17 cellular contexts compared by ENCODE assay signal in genomic region chr6:32459781-32460424, GRCh38. TPM values are rescaled to one million over a fixed set of nuclear protein-coding genes. Genes with fewer than 3 reads are reported as not detected.
DNase-seq lines count a peak whose midpoint lies in the region; ATAC-seq, FAIRE-seq and TF ChIP-seq lines count a peak whose summit lies in the region.
"Had no signal": no experiment of that assay in that cellular context is flagged by ENCODE, and none has a peak within 500 bp of the region (broad histone marks: within the 10 kb centered on the region; RNA-seq: fewer than 3 reads in every experiment).

No MANE protein-coding gene starts in this region.

- H3K27me3 ChIP-seq in GM12878 (replicated peaks in 1 of 2; ENCODE audit: control insufficient read depth in 2 of 2, insufficient read depth in 2 of 2, low read length in 1 of 2) (no peaks in the 10 kb centered on the region), muscle layer of colon (ENCODE audit: control insufficient read depth in 1 of 2, insufficient read depth in 2 of 2, low read length in 2 of 2) (peaks cover 0 to 9% of the 10 kb centered on the region in 2 donors), BE2C (peaks cover 21% of the 10 kb centered on the region)
- H3K27me3 ChIP-seq: SJCRH30 had no signal

- TF ChIP-seq POLR2A in GM12878 (IDR thresholded peaks at IDR 0.05; ENCODE audit: low read depth, low read length), result no peak

- no peaks in the 10 kb centered on the region for H3K79me2 ChIP-seq in GM12878 (ENCODE audit: control insufficient read depth, insufficient read depth, low read length)

- TF ChIP-seq RAD21 in GM12878 (IDR thresholded peaks at IDR 0.05; ENCODE audit: insufficient read depth, low read depth, low read length), result no peak

- no peak overlapping the region for H3K9ac ChIP-seq in GM12878 (ENCODE audit: control insufficient read depth, insufficient read depth, low read length)
- no peak overlapping the region for H3K9ac ChIP-seq in muscle layer of colon (ENCODE audit: low read length)

- H2AFZ ChIP-seq in GM12878 (ENCODE audit: control insufficient read depth, low read depth, low read length), result peak overlapping the region; percentile 61; the same call in 1 of the 2 replicates

- DNase-seq in AG04449 (ENCODE audit: low read depth, low spot score) (no peak), GM12878 (ENCODE audit: low read depth, low spot score) (no peak), BE2C (no peak), KG1 (lab: John Stamatoyannopoulos, UW) (no peak), HUDEP-2 (lab: John Stamatoyannopoulos, UW; ENCODE audit: unreplicated experiment in 76 of 76) (no peak)
- no peak for DNase-seq in activated effector memory CD4-positive, alpha-beta T cell treated with Interleukin-2 at 50 U/mL for 16 hours
- DNase-seq: activated gamma-delta T cell treated with Interleukin-2 at 50 U/mL for 16 hours, islet precursor cell, KBM-7, SJCRH30 had no signal

- 21% methylated on average over 29 of the region's 29 CpGs for WGBS in GM12878 (ENCODE audit: insufficient coverage, insufficient replicate concordance, low lambda C conversion rate, missing lambda C conversion rate)

- CTCF ChIA-PET in AG04449 (lab: Yijun Ruan, JAX), result no interaction called here
- CTCF ChIA-PET in GM12878 (lab: Yijun Ruan, JAX), result interaction anchor here (0.6 to 5.5 kb wide), 18 partner anchors 10 to 326 kb away, joined by 3 to 47 read pairs (median 4); no protein-coding TSS in a partner anchor

- H3K9me3 ChIP-seq in GM12878 (replicated peaks; ENCODE audit: control insufficient read depth, insufficient read depth, low read length), result no peaks in the 10 kb centered on the region; the same call in 1 of the 3 replicates
- no peaks in the 10 kb centered on the region for H3K9me3 ChIP-seq in muscle layer of colon (ENCODE audit: low read length)
- H3K9me3 ChIP-seq in BE2C, result no peaks in the 10 kb centered on the region
- H3K9me3 ChIP-seq: HAP-1, SJCRH30 had no signal

- H3K4me3 ChIP-seq in AG04449 (ENCODE audit: low read depth, low read length) (peak overlapping the region; percentile 32), GM08714 (ENCODE audit: low read length) (peak overlapping the region; percentile 24; the same call in 1 of the 2 replicates), GM12878 (peak overlapping the region; percentile 21; the same call in 1 of the 2 replicates), muscle layer of colon (ENCODE audit: low read depth in 1 of 2, low read length in 2 of 2) (peak overlapping the region; percentile 31 to 68), BE2C (ENCODE audit: low read depth, low read length) (no peak overlapping the region)
- H3K4me3 ChIP-seq: HAP-1, SJCRH30 had no signal

- ATAC-seq in GM12878, result no peak
- ATAC-seq: activated CD4-positive, CD25-positive, alpha-beta regulatory T cell treated with anti-CD3 and anti-CD28 coated beads, Interleukin-2, amount 50 U/mL, for 24 hours had no signal

- H4K20me1 ChIP-seq in GM12878 (ENCODE audit: control insufficient read depth, insufficient read depth), result no peaks in the 10 kb centered on the region

- H3K4me1 ChIP-seq in GM12878 (ENCODE audit: control insufficient read depth, insufficient read depth, low read length) (peaks cover 6% of the 10 kb centered on the region), muscle layer of colon (ENCODE audit: insufficient read depth, low read length) (no peaks in the 10 kb centered on the region), BE2C (no peaks in the 10 kb centered on the region)
- H3K4me1 ChIP-seq: HAP-1, SJCRH30 had no signal

- POLR2A ChIA-PET in AG04449 (lab: Yijun Ruan, JAX), result no interaction called here
- POLR2A ChIA-PET in GM12878 (lab: Charles Lee), result interaction anchor here (1.0 to 6.4 kb wide), 7 partner anchors 13 to 176 kb away, joined by 3 to 64 read pairs (median 3); no protein-coding TSS in a partner anchor

- TF ChIP-seq EP300 in GM12878 (IDR thresholded peaks at IDR 0.05; ENCODE audit: borderline replicate concordance in 1 of 2, control insufficient read depth in 1 of 2, low read depth in 2 of 2, low read length in 2 of 2), result no peak

- H3K4me2 ChIP-seq in GM12878 (ENCODE audit: control insufficient read depth, insufficient read depth), result peak overlapping the region; percentile 11

- BruUV-seq in GM12878 (replicated peaks; lab: Mats Ljungman, UMichigan), result no TSS peak

- FAIRE-seq in GM12878 (lab: Jason Lieb, UNC), result no peak

- RAD21 ChIA-PET in GM12878 (lab: Charles Lee; ENCODE audit: unreplicated experiment), result interaction anchor here (0.8 to 3.8 kb wide), 12 partner anchors 13 to 394 kb away, joined by 3 to 23 read pairs (median 4); partner anchors contain the start of genes HLA-DQB1, HLA-DRA, PSMB9 and TAP1

- intact Hi-C loops in GM12878 (cut with micrococcal nuclease; ENCODE audit: unreplicated experiment), result no loop called here

- in situ Hi-C loops in GM12878 (cut with MboI), result no loop called here

- no peak overlapping the region for H3K27ac ChIP-seq in GM12878 (ENCODE audit: control insufficient read depth, insufficient read depth)
- H3K27ac ChIP-seq in muscle layer of colon (ENCODE audit: low read depth, low read length), result no peak overlapping the region
- H3K27ac ChIP-seq: SJCRH30 had no signal

- H3K36me3 ChIP-seq in GM12878 (ENCODE audit: control insufficient read depth in 2 of 2, insufficient read depth in 2 of 2, low read length in 1 of 2), result no peaks in the 10 kb centered on the region
- H3K36me3 ChIP-seq in muscle layer of colon (ENCODE audit: insufficient read depth, low read length), result no peaks in the 10 kb centered on the region
- H3K36me3 ChIP-seq in BE2C, result no peaks in the 10 kb centered on the region
- H3K36me3 ChIP-seq: HAP-1, SJCRH30 had no signal

- SMC1A ChIA-PET in GM12878 (lab: Charles Lee; ENCODE audit: uncharacterized antibody, unreplicated experiment), result interaction anchor here (0.6 to 4.6 kb wide), 13 partner anchors 12 to 242 kb away, joined by 3 to 27 read pairs (median 4); partner anchors contain the start of genes HLA-DQA1 and HLA-DRA

- TF ChIP-seq CTCF in AG04449 (IDR thresholded peaks at IDR 0.05; ENCODE audit: insufficient read depth, low read length, missing control alignments) (no peak), GM12878 (IDR thresholded peaks at IDR 0.05 in 2 of 3, conservative IDR thresholded peaks at IDR 0.05 in 1 of 3; ENCODE audit: control insufficient read depth in 2 of 3, extremely low read depth in 1 of 3, insufficient read depth in 1 of 3, low read depth in 3 of 3, low read length in 3 of 3) (no peak), BE2C (IDR thresholded peaks at IDR 0.05; ENCODE audit: low read depth, low read length) (no peak)

TF ChIP-seq in GM12878, 131 proteins besides CTCF, POLR2A, EP300 and RAD21 (continues in another document):
- peak; percentile 85; the same call in 1 of the 2 replicates for TF ChIP-seq IKZF1 (conservative IDR thresholded peaks at IDR 0.05)

RNA-seq across cellular contexts. Expression of gene HLA-DRA, which starts 20.2 kb away (rescaled TPM):
- 1,287 and 1,330 TPM in 2 replicates for total RNA-seq in GM12878 (2013; cell fraction: nucleolus; rRNA removed)
- 2,559 and 2,863 TPM in 2 replicates for total RNA-seq in GM12878 (2014; rRNA removed)
- total RNA-seq in GM12878 (2014; rRNA removed; fragmentation: Illumina TruSeq; extraction: Trizol), result 2,824 and 2,869 TPM in 2 replicates
- 2,040 and 2,127 TPM in 2 replicates for total RNA-seq in GM12878 (2021)
- 4,381 TPM for polyA plus RNA-seq in GM12878 (2011; ENCODE audit: low read depth)
- polyA plus RNA-seq in GM12878 (2011; rRNA removed), result 6,832 and 7,093 TPM in 2 replicates
- polyA plus RNA-seq in GM12878 (2011; cell fraction: cytosol; rRNA removed), result 4,390 and 4,721 TPM in 2 replicates
- 1,234 and 2,181 TPM in 2 replicates for polyA plus RNA-seq in GM12878 (2011; cell fraction: nucleus; rRNA removed)
- 3,681 and 3,742 TPM in 2 replicates for polyA plus RNA-seq in GM12878 (2012)
- polyA plus RNA-seq in GM12878 (2014; fragmentation: Illumina TruSeq; extraction: Trizol), result 3,849 and 4,829 TPM in 2 replicates
- polyA plus RNA-seq in GM12878 (2014; fragmentation: Nextera tagmentation; extraction: Ambion mirVana), result 1,000 to 10,000 TPM; 4,131 to 6,024 TPM
- polyA plus RNA-seq in GM12878 (2014; rRNA removed), result 2,742 and 2,894 TPM in 2 replicates
- 1,000 to 10,000 TPM; 2,299 to 2,366 TPM for polyA plus RNA-seq in GM12878 (2016; fragmentation: Nextera tagmentation; extraction: Ambion mirVana)
- polyA minus RNA-seq in GM12878 (2011; rRNA and poly(A)+ RNA removed), result 2,520 and 2,732 TPM in 2 replicates
- polyA minus RNA-seq in GM12878 (2011; cell fraction: cytosol; rRNA and poly(A)+ RNA removed), result 587 and 631 TPM in 2 replicates
- 263 and 275 TPM in 2 replicates for polyA minus RNA-seq in GM12878 (2011; cell fraction: nucleus; rRNA and poly(A)+ RNA removed)
- polyA plus RNA-seq in BE2C (2012; ENCODE audit: insufficient read depth, insufficient read length, low read depth), result not detected
- total RNA-seq: osteocyte, SJCRH30 had no signal

RNA-seq across cellular contexts. Expression of gene BTNL2, which starts 52.9 kb away (rescaled TPM):
- total RNA-seq in GM12878 (2013; cell fraction: nucleolus; rRNA removed), result not detected in 2 replicates
- total RNA-seq in GM12878 (2014; rRNA removed) (0.11 TPM in 1 of 2 replicates, not detected in the other), GM12878 (2014; rRNA removed; fragmentation: Illumina TruSeq; extraction: Trizol) (not detected in 2 replicates), GM12878 (2021) (0.26 TPM in 1 of 2 replicates, not detected in the other)
- not detected for polyA plus RNA-seq in GM12878 (2011; ENCODE audit: low read depth)
- polyA plus RNA-seq in GM12878 (2011; rRNA removed) (0.20 TPM in 1 of 2 replicates, not detected in the other), GM12878 (2014; fragmentation: Illumina TruSeq; extraction: Trizol) (not detected in 2 replicates), GM12878 (2014; fragmentation: Nextera tagmentation; extraction: Ambion mirVana) (under 1 TPM in 1 of 2 experiments, not detected in 1; 0.29 TPM), GM12878 (2014; rRNA removed) (0.26 TPM in 1 of 2 replicates, not detected in the other), GM12878 (2016; fragmentation: Nextera tagmentation; extraction: Ambion mirVana) (not detected)
- polyA plus RNA-seq in GM12878 (2011; cell fraction: cytosol; rRNA removed), result 0.15 TPM in 1 of 2 replicates, not detected in the other
- 0.76 and 0.82 TPM in 2 replicates for polyA plus RNA-seq in GM12878 (2011; cell fraction: nucleus; rRNA removed)
- not detected in 2 replicates for polyA plus RNA-seq in GM12878 (2012)
- polyA minus RNA-seq in GM12878 (2011; rRNA and poly(A)+ RNA removed), result 0.59 TPM in 1 of 2 replicates, not detected in the other
- not detected in 2 replicates for polyA minus RNA-seq in GM12878 (2011; cell fraction: cytosol; rRNA and poly(A)+ RNA removed)
- polyA minus RNA-seq in GM12878 (2011; cell fraction: nucleus; rRNA and poly(A)+ RNA removed), result not detected in 2 replicates
- polyA plus RNA-seq in BE2C (2012; ENCODE audit: insufficient read depth, insufficient read length, low read depth), result not detected
- total RNA-seq: CD4-positive, CD25-positive, alpha-beta regulatory T cell; osteocyte; SJCRH30 had no signal
- polyA plus RNA-seq: CD4-positive, CD25-positive, alpha-beta regulatory T cell; thymus had no signal
